ENCODE assay signal across 11 cellular contexts in genomic region chr7:11835260-11835659, GRCh38. TPM values are rescaled to one million over a fixed set of nuclear protein-coding genes. Genes with fewer than 3 reads are reported as not detected.
DNase-seq lines count a peak whose midpoint lies in the region; ATAC-seq and TF ChIP-seq lines count a peak whose summit lies in the region.
"Had no signal": no experiment of that assay in that cellular context is flagged by ENCODE, and none has a peak within 500 bp of the region (broad histone marks: within the 10 kb centered on the region; RNA-seq: fewer than 3 reads in every experiment).

No MANE protein-coding gene starts in this region.

- DNase-seq in left ventricle myocardium inferior, result no peak
- no peak for DNase-seq in right cardiac atrium
- DNase-seq in SK-N-DZ (ENCODE audit: low spot score), result peak; percentile 8
- DNase-seq in foreskin fibroblast, result peak in 1 of 2 donors; percentile 22
- DNase-seq in vagina (ENCODE audit: extremely low spot score in 2 of 2), result no peak
- DNase-seq in mucosa of descending colon, result no peak
- no peak for DNase-seq in NOMO-1 (lab: John Stamatoyannopoulos, UW; ENCODE audit: unreplicated experiment in 2 of 2)
- DNase-seq: Caco-2; effector CD8-positive, alpha-beta T cell had no signal

- H3K9me3 ChIP-seq in left ventricle myocardium inferior (replicated peaks), result peaks cover 37% of the 10 kb centered on the region
- H3K9me3 ChIP-seq in right cardiac atrium (ENCODE audit: control insufficient read depth, low read length), result no peaks in the 10 kb centered on the region
- no peaks in the 10 kb centered on the region for H3K9me3 ChIP-seq in vagina
- no peaks in the 10 kb centered on the region for H3K9me3 ChIP-seq in mucosa of descending colon
- H3K9me3 ChIP-seq: Caco-2 had no signal

- intact Hi-C loops in left ventricle myocardium inferior (cut with micrococcal nuclease) (loop anchor here (10.0 kb wide), 2 partner anchors 370 to 490 kb away; no protein-coding TSS in a partner anchor), right cardiac atrium (cut with DNase I) (loop anchor here in 2 of 4 donors (10.0 kb wide), 1 partner anchor 490 kb away; no protein-coding TSS in a partner anchor), vagina (cut with DNase I) (no loop called here), mucosa of descending colon (cut with DNase I, micrococcal nuclease) (no loop called here)

- H3K36me3 ChIP-seq in left ventricle myocardium inferior, result no peaks in the 10 kb centered on the region
- no peaks in the 10 kb centered on the region for H3K36me3 ChIP-seq in vagina
- H3K36me3 ChIP-seq in mucosa of descending colon (ENCODE audit: low read depth), result no peaks in the 10 kb centered on the region

- no peak overlapping the region for H3K4me3 ChIP-seq in left ventricle myocardium inferior
- H3K4me3 ChIP-seq in right cardiac atrium (ENCODE audit: low read length), result no peak overlapping the region
- H3K4me3 ChIP-seq in foreskin fibroblast (ENCODE audit: low read depth in 1 of 2, low read length in 2 of 2), result no peak overlapping the region
- H3K4me3 ChIP-seq in vagina, result no peak overlapping the region
- H3K4me3 ChIP-seq in mucosa of descending colon, result no peak overlapping the region

- peak; percentile 33 for TF ChIP-seq CTCF in left ventricle myocardium inferior (IDR thresholded peaks at IDR 0.05; ENCODE audit: borderline replicate concordance)
- TF ChIP-seq CTCF in foreskin fibroblast (IDR thresholded peaks at IDR 0.05; ENCODE audit: low read depth, low read length), result peak; percentile 18
- TF ChIP-seq CTCF in vagina (IDR thresholded peaks at IDR 0.05), result peak in 2 of 3 experiments; percentile 8 to 26
- no peak for TF ChIP-seq CTCF in mucosa of descending colon (IDR thresholded peaks at IDR 0.05)

- ATAC-seq in right cardiac atrium (no peak), mucosa of descending colon (no peak), GM21717 (IDR thresholded peaks at IDR 0.05; ENCODE audit: unreplicated experiment) (no peak)

- H3K27me3 ChIP-seq in left ventricle myocardium inferior (ENCODE audit: low read depth) (no peaks in the 10 kb centered on the region), right cardiac atrium (ENCODE audit: control insufficient read depth, insufficient read depth) (no peaks in the 10 kb centered on the region), vagina (no peaks in the 10 kb centered on the region)

- H3K27ac ChIP-seq in left ventricle myocardium inferior (replicated peaks) (no peak overlapping the region), right cardiac atrium (ENCODE audit: low read length) (no peak overlapping the region), vagina (no peak overlapping the region)

- TF ChIP-seq POLR2A in vagina (IDR thresholded peaks at IDR 0.05), result no peak

- H3K4me1 ChIP-seq in left ventricle myocardium inferior (peaks cover 25% of the 10 kb centered on the region), right cardiac atrium (ENCODE audit: control insufficient read depth, insufficient read depth, low read length) (no peaks in the 10 kb centered on the region), vagina (peaks cover 5% of the 10 kb centered on the region), mucosa of descending colon (ENCODE audit: low read depth) (no peaks in the 10 kb centered on the region)

RNA-seq across cellular contexts. Expression of gene THSD7A, which starts 3.3 kb away (rescaled TPM):
- total RNA-seq in left ventricle myocardium inferior, result 1.6 TPM
- total RNA-seq in right cardiac atrium, result 1 to 10 TPM; 2.2 to 3.6 (median 2.4) TPM
- polyA plus RNA-seq in right cardiac atrium, result 0.34 TPM
- polyA plus RNA-seq in SK-N-DZ (2014; cell fraction: cytosol; rRNA removed), result 1.9 and 2.1 TPM in 2 replicates
- 2.8 TPM in 2 replicates for polyA plus RNA-seq in SK-N-DZ (2014; cell fraction: nucleus; rRNA removed)
- 9.3 TPM for total RNA-seq in vagina
- 1 to 10 TPM; 1.0 to 5.4 (median 3.4) TPM for total RNA-seq in mucosa of descending colon
- total RNA-seq: activated CD8-positive, alpha-beta memory T cell treated with anti-CD3 and anti-CD28 coated beads for 36 hours had no signal
